8 cellular contexts compared by ENCODE assay signal in genomic region chr4:70994069-70994366, GRCh38. TPM values are rescaled to one million over a fixed set of nuclear protein-coding genes. Genes with fewer than 3 reads are reported as not detected.
A peak's percentile ranks its signal among the peaks of the same experiment; 100 is the strongest.
DNase-seq lines count a peak whose midpoint lies in the region; ATAC-seq and TF ChIP-seq lines count a peak whose summit lies in the region.

No MANE protein-coding gene starts in this region.

- WGBS in urinary bladder: 4% methylated on average over 11 of the region's 11 CpGs

- TF ChIP-seq CTCF in cardiac muscle cell (IDR thresholded peaks at IDR 0.05; ENCODE audit: low read depth, low read length): no peak
- no peak for TF ChIP-seq CTCF in lower lobe of right lung (IDR thresholded peaks at IDR 0.05)

- H3K9me3 ChIP-seq in cardiac muscle cell (ENCODE audit: low read depth): no peaks in the 10 kb centered on the region
- no peaks in the 10 kb centered on the region for H3K9me3 ChIP-seq in lower lobe of right lung

- intact Hi-C loops in cardiac septum (cut with DNase I): loop anchor here (5.0 kb wide), 2 partner anchors 92 to 152 kb away; partner anchors contain the start of gene MOB1B
- intact Hi-C loops in lower lobe of right lung (cut with DNase I): no loop called here

- no peak for ATAC-seq in lower lobe of right lung
- ATAC-seq in esophagus mucosa: no peak
- ATAC-seq in HG02759 (IDR thresholded peaks at IDR 0.05; ENCODE audit: unreplicated experiment): no peak

- H3K27ac ChIP-seq in cardiac muscle cell (peak overlapping the region; percentile 78), angular gyrus (ENCODE audit: low read depth, low read length) (peak overlapping the region; percentile 4), lower lobe of right lung (peak overlapping the region; percentile 89), urinary bladder (ENCODE audit: low read depth) (peak overlapping the region; percentile 87)

- H3K4me3 ChIP-seq in cardiac muscle cell: peak overlapping the region; percentile 56
- H3K4me3 ChIP-seq in lower lobe of right lung: peak overlapping the region; percentile 92
- peak overlapping the region; percentile 53 for H3K4me3 ChIP-seq in urinary bladder (ENCODE audit: low read depth, low read length)

- H3K27me3 ChIP-seq in cardiac muscle cell (no peaks in the 10 kb centered on the region), lower lobe of right lung (ENCODE audit: low read depth) (no peaks in the 10 kb centered on the region)

- H3K36me3 ChIP-seq in cardiac muscle cell: no peaks in the 10 kb centered on the region
- peaks cover 10% of the 10 kb centered on the region for H3K36me3 ChIP-seq in lower lobe of right lung
- no peaks in the 10 kb centered on the region for H3K36me3 ChIP-seq in urinary bladder (ENCODE audit: insufficient read depth)

- DNase-seq in cardiac muscle cell (ENCODE audit: low read depth in 1 of 2, low spot score in 1 of 2) (no peak), cardiac septum (ENCODE audit: low spot score) (no peak), lower lobe of right lung (no peak), MV-4-11 (lab: John Stamatoyannopoulos, UW) (no peak)

- H3K4me1 ChIP-seq in cardiac muscle cell (ENCODE audit: low read depth): no peaks in the 10 kb centered on the region
- peaks cover 48% of the 10 kb centered on the region for H3K4me1 ChIP-seq in lower lobe of right lung
- H3K4me1 ChIP-seq in urinary bladder (ENCODE audit: insufficient read depth): no peaks in the 10 kb centered on the region

RNA-seq across cellular contexts. Expression of gene DCK, which starts 0.6 kb away (rescaled TPM):
- total RNA-seq in cardiac muscle cell: 9.0 and 10.1 TPM in 2 replicates
- polyA plus RNA-seq in cardiac muscle cell: 13.1 and 15.5 TPM in 2 replicates
- total RNA-seq in cardiac septum: 7.1 TPM
- total RNA-seq in lower lobe of right lung: 18.1 TPM
- 26.3 TPM for total RNA-seq in urinary bladder
- 15.5 TPM for polyA plus RNA-seq in urinary bladder
- 9.5 TPM for total RNA-seq in esophagus mucosa

Comparison
In these comparisons a context has a peak if more than half of its experiments do, and no peak if none do; other contexts are left out.
1. H3K27ac ChIP-seq: peak in every context shown above with its lines; median percentile 89 in lower lobe of right lung; 87 in urinary bladder; 78 in cardiac muscle cell; 4 in angular gyrus.